Comparison of ENCODE assay signal across 8 cellular contexts in the genomic region with DNA sequence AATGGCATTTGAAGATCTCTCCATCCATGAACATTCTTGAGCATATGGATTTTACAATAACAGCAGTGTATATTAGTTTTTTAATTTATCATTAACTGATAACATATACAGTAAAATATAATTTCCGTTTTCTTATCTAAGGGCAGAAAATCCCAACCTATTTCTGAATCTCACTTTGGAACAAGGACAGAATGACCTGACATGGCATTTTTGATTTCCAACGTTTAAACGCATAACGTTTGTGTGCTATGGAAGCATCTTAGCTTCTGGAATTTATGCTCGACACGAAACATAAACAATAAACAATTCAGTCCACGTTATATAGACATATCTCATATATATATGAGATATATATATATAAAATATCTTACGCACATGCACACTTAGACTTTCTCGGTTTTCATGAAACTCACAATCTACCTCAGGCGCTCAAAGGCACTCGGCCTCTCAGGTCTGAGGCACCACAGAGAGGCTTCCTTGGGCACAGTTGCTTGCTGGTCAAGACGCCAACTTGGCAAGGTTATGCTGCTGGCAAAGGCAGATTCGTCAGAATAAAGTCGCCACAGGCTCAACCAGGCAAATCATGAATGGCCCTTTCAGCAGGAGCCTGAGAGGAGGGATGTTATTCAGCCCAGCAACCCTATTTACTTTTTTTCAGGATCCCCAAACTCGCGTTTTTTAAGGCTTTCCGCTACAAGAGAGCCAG. TPM values are rescaled to one million over a fixed set of nuclear protein-coding genes. Genes with fewer than 3 reads are reported as not detected.
DNase-seq lines count a peak whose midpoint lies in the region; ATAC-seq and TF ChIP-seq lines count a peak whose summit lies in the region.

No MANE protein-coding gene starts in this region.

- DNase-seq in NCI-H146 (lab: John Stamatoyannopoulos, UW) (peak; percentile 42), NCI-H146 treated with DMSO at 0.1 percent for 48 hours (lab: John Stamatoyannopoulos, UW; ENCODE audit: unreplicated experiment) (no peak), WTC11 (ENCODE audit: low spot score) (no peak), spleen (no peak), GDM1 (lab: John Stamatoyannopoulos, UW) (no peak), activated T-cell treated with anti-CD3 and anti-CD28 coated beads for 4 hours (no peak)

- peak overlapping the region; percentile 46 for H3K9ac ChIP-seq in iPS-18a (ENCODE audit: low read length)

- H3K27me3 ChIP-seq in iPS-18a (ENCODE audit: control insufficient read depth, insufficient read depth, low read length), result peaks cover 19% of the 10 kb centered on the region
- peaks cover 0 to 47% (median 29%) of the 10 kb centered on the region in 7 donors for H3K27me3 ChIP-seq in spleen (replicated peaks in 1 of 7)

- H3K36me3 ChIP-seq in iPS-18a (ENCODE audit: control insufficient read depth, low read depth, low read length) (no peaks in the 10 kb centered on the region), spleen (no peaks in the 10 kb centered on the region)

- H3K9me3 Mint-ChIP-seq in WTC11, result peaks cover 33% of the 10 kb centered on the region

- H3K4me1 ChIP-seq in iPS-18a (ENCODE audit: control insufficient read depth, low read depth, low read length), result peaks cover 12% of the 10 kb centered on the region
- peaks cover 0 to 45% (median 32%) of the 10 kb centered on the region in 6 donors for H3K4me1 ChIP-seq in spleen

- H3K4me1 Mint-ChIP-seq in WTC11, result peaks cover 7% of the 10 kb centered on the region

- H3K4me3 ChIP-seq in iPS-18a (ENCODE audit: low read length), result peak overlapping the region; percentile 79
- H3K4me3 ChIP-seq in spleen, result peak overlapping the region in 5 of 8 donors; percentile 48 to 77 (median 54)

- H3K4me3 Mint-ChIP-seq in WTC11, result no peak overlapping the region; the same call in none of the 2 replicates

- peaks cover 5% of the 10 kb centered on the region for H3K27me3 Mint-ChIP-seq in WTC11 (ENCODE audit: low read depth)

- H3K36me3 Mint-ChIP-seq in WTC11, result peaks cover 36% of the 10 kb centered on the region

- H3K27ac Mint-ChIP-seq in WTC11, result peak overlapping the region; percentile 58; the same call in 1 of the 2 replicates

- CTCF ChIA-PET in WTC11 (lab: Charles Lee), result interaction anchor here (1.4 kb wide), 1 partner anchor 62 kb away, joined by 6 read pairs; no protein-coding TSS in a partner anchor

- TF ChIP-seq CTCF in WTC11 (IDR thresholded peaks at IDR 0.05) (no peak), spleen (IDR thresholded peaks at IDR 0.05 in 8 of 11, conservative IDR thresholded peaks at IDR 0.05 in 3 of 11) (no peak)

- 54 to 66% (median 60%) methylated on average over 17 of the region's 17 CpGs for WGBS in spleen, 5 donors

- TF ChIP-seq POLR2A in spleen (IDR thresholded peaks at IDR 0.05), result no peak

- intact Hi-C loops in spleen (cut with DNase I; ENCODE audit: low total_unique reads), result no loop called here

- POLR2A ChIA-PET in WTC11 (lab: Charles Lee), result interaction anchor here (1.4 kb wide), 1 partner anchor 10 kb away, joined by 4 read pairs; no protein-coding TSS in a partner anchor

- ATAC-seq in WTC11 (no peak), HG02840 (IDR thresholded peaks at IDR 0.05; ENCODE audit: low FRiP score, unreplicated experiment) (no peak)

- H3K27ac ChIP-seq in iPS-18a (ENCODE audit: low read length) (no peak overlapping the region), spleen (peak overlapping the region in 3 of 8 donors; percentile 80 to 85 (median 82))

- H3K9me3 ChIP-seq in iPS-18a (ENCODE audit: control insufficient read depth, low read depth, low read length) (no peaks in the 10 kb centered on the region), spleen (no peaks in the 10 kb centered on the region)

TF ChIP-seq in WTC11, 78 proteins besides CTCF, POLR2A, EP300 and RAD21:
- TF ChIP-seq, protein P1, sequence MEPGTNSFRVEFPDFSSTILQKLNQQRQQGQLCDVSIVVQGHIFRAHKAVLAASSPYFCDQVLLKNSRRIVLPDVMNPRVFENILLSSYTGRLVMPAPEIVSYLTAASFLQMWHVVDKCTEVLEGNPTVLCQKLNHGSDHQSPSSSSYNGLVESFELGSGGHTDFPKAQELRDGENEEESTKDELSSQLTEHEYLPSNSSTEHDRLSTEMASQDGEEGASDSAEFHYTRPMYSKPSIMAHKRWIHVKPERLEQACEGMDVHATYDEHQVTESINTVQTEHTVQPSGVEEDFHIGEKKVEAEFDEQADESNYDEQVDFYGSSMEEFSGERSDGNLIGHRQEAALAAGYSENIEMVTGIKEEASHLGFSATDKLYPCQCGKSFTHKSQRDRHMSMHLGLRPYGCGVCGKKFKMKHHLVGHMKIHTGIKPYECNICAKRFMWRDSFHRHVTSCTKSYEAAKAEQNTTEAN (CRISPR knock-in tag; IDR thresholded peaks at IDR 0.05), result no peak
- TF ChIP-seq RORB (CRISPR knock-in tag; IDR thresholded peaks at IDR 0.05) (no peak), ZNF317 (CRISPR knock-in tag; IDR thresholded peaks at IDR 0.05; ENCODE audit: borderline replicate concordance, low read depth) (no peak), ZNF138 (CRISPR knock-in tag; conservative IDR thresholded peaks at IDR 0.05) (no peak), ZNF423 (CRISPR knock-in tag; IDR thresholded peaks at IDR 0.05) (no peak), SMAD4 (CRISPR knock-in tag; IDR thresholded peaks at IDR 0.05) (no peak), ATF1 (CRISPR knock-in tag; IDR thresholded peaks at IDR 0.05) (no peak), FOXJ3 (CRISPR knock-in tag; IDR thresholded peaks at IDR 0.05; ENCODE audit: borderline replicate concordance) (no peak), CBFB (CRISPR knock-in tag; IDR thresholded peaks at IDR 0.05; ENCODE audit: low read depth) (no peak), ERG (CRISPR knock-in tag; IDR thresholded peaks at IDR 0.05) (no peak), TEAD1 (CRISPR knock-in tag; IDR thresholded peaks at IDR 0.05) (no peak), EMX1 (CRISPR knock-in tag; IDR thresholded peaks at IDR 0.05) (no peak)

RNA-seq across cellular contexts. Expression of gene UGT8, which starts 1.0 kb away (rescaled TPM):
- total RNA-seq in WTC11 (2021), result 29.2 to 30.8 TPM (median 30.7 TPM) in 3 replicates
- total RNA-seq in spleen, result 1 to 10 TPM; 4.7 to 7.0 (median 6.6) TPM
- 1 to 10 TPM; 2.1 to 2.7 (median 2.2) TPM for polyA plus RNA-seq in spleen
